ENCODE assay signal across 15 cellular contexts in genomic region chr1:19979494-19979977, GRCh38. TPM values are rescaled to one million over a fixed set of nuclear protein-coding genes. Genes with fewer than 3 reads are reported as not detected.
DNase-seq lines count a peak whose midpoint lies in the region; ATAC-seq and TF ChIP-seq lines count a peak whose summit lies in the region.
"Had no signal": no experiment of that assay in that cellular context is flagged by ENCODE, and none has a peak within 500 bp of the region (broad histone marks: within the 10 kb centered on the region; RNA-seq: fewer than 3 reads in every experiment).

A gene with protein sequence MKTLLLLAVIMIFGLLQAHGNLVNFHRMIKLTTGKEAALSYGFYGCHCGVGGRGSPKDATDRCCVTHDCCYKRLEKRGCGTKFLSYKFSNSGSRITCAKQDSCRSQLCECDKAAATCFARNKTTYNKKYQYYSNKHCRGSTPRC (minus strand): TSS chr1:19979618. CDS start chr1:19978773, 845 bp downstream.

- no peak within 1 kb of the TSS for H3K9ac ChIP-seq in liver (ENCODE audit: low read depth in 1 of 2, low read length in 2 of 2)

- no peaks in the 10 kb centered on the region for H3K9me3 Mint-ChIP-seq in activated CD4-positive, alpha-beta T cell treated with anti-CD3 and anti-CD28 coated beads for 36 hours (ENCODE audit: low read depth)

- H3K27ac ChIP-seq in esophagus muscularis mucosa (replicated peaks in 1 of 4) (peak within 1 kb of the TSS in 2 of 4 donors; percentile 11 to 34), liver (ENCODE audit: low read depth in 1 of 2, low read length in 2 of 2) (peak within 1 kb of the TSS; percentile 45 to 76), gastrocnemius medialis (no peak within 1 kb of the TSS)

- no peak for TF ChIP-seq EP300 in esophagus muscularis mucosa (IDR thresholded peaks at IDR 0.05)

- H3K27me3 ChIP-seq in esophagus muscularis mucosa, result no peaks in the 10 kb centered on the region
- H3K27me3 ChIP-seq in liver (ENCODE audit: control insufficient read depth in 4 of 4, insufficient read depth in 4 of 4, low read length in 3 of 4), result no peaks in the 10 kb centered on the region
- H3K27me3 ChIP-seq in gastrocnemius medialis, result peaks cover 0 to 3% (median 0%) of the 10 kb centered on the region in 3 donors

- ATAC-seq in gastrocnemius medialis, result peak; percentile 26 to 46
- ATAC-seq in activated CD4-positive, alpha-beta T cell treated with anti-CD3 and anti-CD28 coated beads for 36 hours, result no peak

- peaks cover 13% of the 10 kb centered on the region for H3K27me3 Mint-ChIP-seq in activated CD4-positive, alpha-beta T cell treated with anti-CD3 and anti-CD28 coated beads for 36 hours

- CTCF ChIA-PET in activated CD4-positive, alpha-beta T cell treated with anti-CD3 and anti-CD28 coated beads for 36 hours (lab: Charles Lee), result interaction anchor here (0.6 to 0.7 kb wide), 2 partner anchors 128 to 233 kb away, joined by 3 to 4 read pairs; no protein-coding TSS in a partner anchor

- TF ChIP-seq POLR2A in esophagus muscularis mucosa (IDR thresholded peaks at IDR 0.05; ENCODE audit: low read depth), result peak; percentile 39
- no peak for TF ChIP-seq POLR2A in gastrocnemius medialis (IDR thresholded peaks at IDR 0.05)
- no peak for TF ChIP-seq POLR2A in erythroblast (IDR thresholded peaks at IDR 0.05; ENCODE audit: low read length)

- POLR2A ChIA-PET in activated CD4-positive, alpha-beta T cell treated with anti-CD3 and anti-CD28 coated beads for 36 hours (lab: Charles Lee), result no interaction called here

- 60% methylated on average over 8 of the region's 8 CpGs for WGBS in esophagus muscularis mucosa
- 44% methylated on average over 8 of the region's 8 CpGs for WGBS in liver

- H3K9me3 ChIP-seq in esophagus muscularis mucosa (no peaks in the 10 kb centered on the region), liver (ENCODE audit: control insufficient read depth in 4 of 4, low read length in 3 of 4) (no peaks in the 10 kb centered on the region), gastrocnemius medialis (no peaks in the 10 kb centered on the region)

- TF ChIP-seq RAD21 in liver (IDR thresholded peaks at IDR 0.05), result no peak

- in situ Hi-C loops in gastrocnemius medialis (cut with MboI; ENCODE audit: low sequenced_read_pairs in 4 of 4), result no loop called here

- TF ChIP-seq CTCF in AG10803 (conservative IDR thresholded peaks at IDR 0.05; ENCODE audit: low read length) (no peak), esophagus muscularis mucosa (IDR thresholded peaks at IDR 0.05) (no peak), liver (IDR thresholded peaks at IDR 0.05; ENCODE audit: low read depth, low read length, missing input control) (no peak), gastrocnemius medialis (IDR thresholded peaks at IDR 0.05 in 4 of 5, conservative IDR thresholded peaks at IDR 0.05 in 1 of 5) (no peak)

- DNase-seq in AG10803 (ENCODE audit: low read depth) (peak; percentile 9), esophagus muscularis mucosa (ENCODE audit: extremely low spot score) (no peak), gastrocnemius medialis (peak in 1 of 2 donors; percentile 27), erythroblast (lab: John Stamatoyannopoulos, UW) (no peak), iPS-NIHi11 (ENCODE audit: low spot score) (no peak), COLO668 (lab: John Stamatoyannopoulos, UW; ENCODE audit: unreplicated experiment) (no peak)
- no peak for DNase-seq in activated CD4-positive, alpha-beta T cell treated with anti-CD3 and anti-CD28 coated beads for 36 hours
- DNase-seq: activated CD4-positive, alpha-beta T cell treated with anti-CD3 and anti-CD28 coated beads, Interleukin-2, amount 50 U/mL, for 4 hours; amniotic stem cell; hypothalamus; NCI-H2107; NK-92 treated with Interleukin-12 subunit alpha and Interleukin-12 subunit beta, amount 100 ng/mL, for 24 hours; nucleus accumbens; SHP77 treated with DMSO at 0.1 percent for 48 hours had no signal

- no peak within 1 kb of the TSS for H3K4me3 Mint-ChIP-seq in activated CD4-positive, alpha-beta T cell treated with anti-CD3 and anti-CD28 coated beads for 36 hours

- H3K4me1 ChIP-seq in esophagus muscularis mucosa, result peaks cover 7 to 44% (median 36%) of the 10 kb centered on the region in 4 donors
- H3K4me1 ChIP-seq in liver (ENCODE audit: control insufficient read depth in 4 of 4, insufficient read depth in 4 of 4, low read length in 3 of 4), result peaks cover 3 to 47% (median 30%) of the 10 kb centered on the region in 4 donors
- H3K4me1 ChIP-seq in gastrocnemius medialis, result no peaks in the 10 kb centered on the region

- no peak within 1 kb of the TSS for H3K27ac Mint-ChIP-seq in activated CD4-positive, alpha-beta T cell treated with anti-CD3 and anti-CD28 coated beads for 36 hours

- no peaks in the 10 kb centered on the region for H3K36me3 Mint-ChIP-seq in activated CD4-positive, alpha-beta T cell treated with anti-CD3 and anti-CD28 coated beads for 36 hours (ENCODE audit: low read depth)

- H3K36me3 ChIP-seq in esophagus muscularis mucosa, result no peaks in the 10 kb centered on the region
- H3K36me3 ChIP-seq in liver (ENCODE audit: control insufficient read depth in 4 of 4, insufficient read depth in 3 of 4, low read depth in 1 of 4, low read length in 3 of 4), result no peaks in the 10 kb centered on the region
- no peaks in the 10 kb centered on the region for H3K36me3 ChIP-seq in gastrocnemius medialis

- no peaks in the 10 kb centered on the region for H3K4me1 Mint-ChIP-seq in activated CD4-positive, alpha-beta T cell treated with anti-CD3 and anti-CD28 coated beads for 36 hours

- H3K4me3 ChIP-seq in AG10803 (ENCODE audit: low read length) (no peak within 1 kb of the TSS), esophagus muscularis mucosa (peak within 1 kb of the TSS in 2 of 4 donors; percentile 10 to 42), liver (ENCODE audit: low read depth in 1 of 3, low read length in 3 of 3) (peak within 1 kb of the TSS; percentile 37 to 63 (median 50)), gastrocnemius medialis (peak within 1 kb of the TSS in 1 of 4 donors; percentile 2)

- intact Hi-C loops in esophagus muscularis mucosa (cut with DNase I) (no loop called here), gastrocnemius medialis (cut with DNase I; ENCODE audit: low total_unique reads) (no loop called here)
- intact Hi-C loops in activated CD4-positive, alpha-beta T cell treated with anti-CD3 and anti-CD28 coated beads for 36 hours (cut with DNase I, micrococcal nuclease), result loop anchor here in 1 of 2 experiments (5.0 kb wide), 1 partner anchor 173 kb away; no protein-coding TSS in a partner anchor

TF ChIP-seq in liver, 16 proteins besides CTCF, POLR2A, EP300 and RAD21 (continues in another document):
- no peak for TF ChIP-seq HNF4G (IDR thresholded peaks at IDR 0.05)
- TF ChIP-seq, protein P1, sequence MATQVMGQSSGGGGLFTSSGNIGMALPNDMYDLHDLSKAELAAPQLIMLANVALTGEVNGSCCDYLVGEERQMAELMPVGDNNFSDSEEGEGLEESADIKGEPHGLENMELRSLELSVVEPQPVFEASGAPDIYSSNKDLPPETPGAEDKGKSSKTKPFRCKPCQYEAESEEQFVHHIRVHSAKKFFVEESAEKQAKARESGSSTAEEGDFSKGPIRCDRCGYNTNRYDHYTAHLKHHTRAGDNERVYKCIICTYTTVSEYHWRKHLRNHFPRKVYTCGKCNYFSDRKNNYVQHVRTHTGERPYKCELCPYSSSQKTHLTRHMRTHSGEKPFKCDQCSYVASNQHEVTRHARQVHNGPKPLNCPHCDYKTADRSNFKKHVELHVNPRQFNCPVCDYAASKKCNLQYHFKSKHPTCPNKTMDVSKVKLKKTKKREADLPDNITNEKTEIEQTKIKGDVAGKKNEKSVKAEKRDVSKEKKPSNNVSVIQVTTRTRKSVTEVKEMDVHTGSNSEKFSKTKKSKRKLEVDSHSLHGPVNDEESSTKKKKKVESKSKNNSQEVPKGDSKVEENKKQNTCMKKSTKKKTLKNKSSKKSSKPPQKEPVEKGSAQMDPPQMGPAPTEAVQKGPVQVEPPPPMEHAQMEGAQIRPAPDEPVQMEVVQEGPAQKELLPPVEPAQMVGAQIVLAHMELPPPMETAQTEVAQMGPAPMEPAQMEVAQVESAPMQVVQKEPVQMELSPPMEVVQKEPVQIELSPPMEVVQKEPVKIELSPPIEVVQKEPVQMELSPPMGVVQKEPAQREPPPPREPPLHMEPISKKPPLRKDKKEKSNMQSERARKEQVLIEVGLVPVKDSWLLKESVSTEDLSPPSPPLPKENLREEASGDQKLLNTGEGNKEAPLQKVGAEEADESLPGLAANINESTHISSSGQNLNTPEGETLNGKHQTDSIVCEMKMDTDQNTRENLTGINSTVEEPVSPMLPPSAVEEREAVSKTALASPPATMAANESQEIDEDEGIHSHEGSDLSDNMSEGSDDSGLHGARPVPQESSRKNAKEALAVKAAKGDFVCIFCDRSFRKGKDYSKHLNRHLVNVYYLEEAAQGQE (IDR thresholded peaks at IDR 0.05), result peak; percentile 90
- peak in 1 of 2 donors; percentile 82 for TF ChIP-seq JUND (IDR thresholded peaks at IDR 0.05)
- TF ChIP-seq, protein P2, sequence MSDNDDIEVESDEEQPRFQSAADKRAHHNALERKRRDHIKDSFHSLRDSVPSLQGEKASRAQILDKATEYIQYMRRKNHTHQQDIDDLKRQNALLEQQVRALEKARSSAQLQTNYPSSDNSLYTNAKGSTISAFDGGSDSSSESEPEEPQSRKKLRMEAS (IDR thresholded peaks at IDR 0.05), result peak; percentile 71
- peak; percentile 73 to 97 for TF ChIP-seq RXRA (IDR thresholded peaks at IDR 0.05)
- TF ChIP-seq NR2F2 (IDR thresholded peaks at IDR 0.05), result no peak
- TF ChIP-seq GABPA (IDR thresholded peaks at IDR 0.05 in 1 of 2, conservative IDR thresholded peaks at IDR 0.05 in 1 of 2), result peak in 1 of 2 donors; percentile 59
- TF ChIP-seq FOXA1 (IDR thresholded peaks at IDR 0.05), result peak; percentile 33
- TF ChIP-seq EGR1 (IDR thresholded peaks at IDR 0.05; ENCODE audit: low read depth in 2 of 2), result peak in 1 of 2 donors; percentile 72
- TF ChIP-seq TAF1 (conservative IDR thresholded peaks at IDR 0.05), result no peak
- peak; percentile 33 for TF ChIP-seq FOXA2 (IDR thresholded peaks at IDR 0.05)

RNA-seq across cellular contexts. Expression of the gene that starts here (rescaled TPM):
- total RNA-seq in esophagus muscularis mucosa (100 to 1,000 TPM in 2 of 4 donors, 10 to 100 TPM in 2; 29.9 to 228 (median 81.2) TPM), liver (100 to 1,000 TPM in 1 of 2 donors, not detected in 1; 441 TPM), gastrocnemius medialis (10 to 100 TPM in 2 of 4 donors, 1 to 10 TPM in 2; 6.2 to 19.3 (median 13.6) TPM)
- polyA plus RNA-seq in liver, result 1,000 to 10,000 TPM; 1,565 to 1,724 TPM
- not detected for total RNA-seq in activated CD4-positive, alpha-beta T cell treated with anti-CD3 and anti-CD28 coated beads for 36 hours

Comparison
In these comparisons a context has a peak if more than half of its experiments do, and no peak if none do; other contexts are left out.
1. H3K27ac ChIP-seq: peak in liver (2 of 2); none in gastrocnemius medialis (0 of 4).